13 cellular contexts compared by ENCODE assay signal in the genomic region with DNA sequence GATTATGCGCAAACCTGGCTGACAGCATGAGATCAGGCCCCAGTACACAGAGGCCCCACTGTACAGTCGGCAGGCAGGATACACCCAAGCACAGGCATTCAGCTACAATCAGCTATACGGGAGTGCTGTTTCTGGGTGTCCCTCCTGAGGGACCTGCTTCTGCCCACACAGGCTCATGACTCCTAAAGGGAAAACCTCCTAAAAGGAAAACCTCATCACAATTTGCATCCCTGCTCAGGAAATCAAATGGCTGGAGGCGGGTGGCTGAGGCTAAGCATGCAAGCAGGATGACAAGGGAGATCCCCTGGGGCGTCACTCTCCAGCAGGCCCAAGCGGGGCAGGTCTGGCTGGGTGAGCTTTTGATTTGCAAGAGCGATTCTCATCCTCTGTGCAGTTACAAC.
DNase-seq lines count a peak whose midpoint lies in the region; ATAC-seq, FAIRE-seq and TF ChIP-seq lines count a peak whose summit lies in the region.
"Had no signal": no experiment of that assay in that cellular context is flagged by ENCODE, and none has a peak within 500 bp of the region (broad histone marks: within the 10 kb centered on the region; RNA-seq: fewer than 3 reads in every experiment).

No MANE protein-coding gene starts in this region.

- DNase-seq in Karpas-422 (peak; percentile 50), naive B cell (peak; percentile 23), GM12892 (ENCODE audit: insufficient read length) (no peak), immature natural killer cell (no peak), sigmoid colon (no peak)
- DNase-seq: activated effector memory CD4-positive, alpha-beta T cell treated with anti-CD3 and anti-CD28 coated beads, Interleukin-2, amount 50 U/mL, for 16 hours; NCI-H2029; T-cell; upper lobe of left lung had no signal

- FAIRE-seq in GM12892 (lab: Jason Lieb, UNC), result no peak
- FAIRE-seq: endometrium had no signal

- H3K36me3 Mint-ChIP-seq in naive B cell, result peaks cover 0 to 15% of the 10 kb centered on the region in 2 donors
- H3K36me3 Mint-ChIP-seq in immature natural killer cell, result peaks cover 23 to 30% (median 25%) of the 10 kb centered on the region in 3 donors

- H3K27me3 Mint-ChIP-seq in naive B cell, result no peaks in the 10 kb centered on the region
- peaks cover 0 to 6% (median 0%) of the 10 kb centered on the region in 3 donors for H3K27me3 Mint-ChIP-seq in immature natural killer cell (ENCODE audit: low read depth in 3 of 3)
- H3K27me3 Mint-ChIP-seq: T-cell had no signal

- H4K20me1 ChIP-seq in Karpas-422 (ENCODE audit: insufficient read depth, low read depth, low read length), result no peaks in the 10 kb centered on the region

- peaks cover 23 to 31% (median 25%) of the 10 kb centered on the region in 3 donors for H3K4me1 Mint-ChIP-seq in naive B cell
- H3K4me1 Mint-ChIP-seq in immature natural killer cell, result peaks cover 6 to 8% of the 10 kb centered on the region in 2 donors

- H3K27me3 ChIP-seq in Karpas-422 (ENCODE audit: low read length), result no peaks in the 10 kb centered on the region
- H3K27me3 ChIP-seq in sigmoid colon, result no peaks in the 10 kb centered on the region
- H3K27me3 ChIP-seq: upper lobe of left lung had no signal

- H3K36me3 ChIP-seq in Karpas-422 (ENCODE audit: insufficient read depth, low read length) (no peaks in the 10 kb centered on the region), sigmoid colon (peaks cover 0 to 12% (median 1%) of the 10 kb centered on the region in 4 donors)

- H3K4me3 Mint-ChIP-seq in naive B cell, result peak overlapping the region in 5 of 8 donors; percentile 51 to 83 (median 75)
- H3K4me3 Mint-ChIP-seq in immature natural killer cell, result no peak overlapping the region
- H3K4me3 Mint-ChIP-seq: T-cell had no signal

- no peaks in the 10 kb centered on the region for H3K79me2 ChIP-seq in Karpas-422 (ENCODE audit: low read length)

- H2AFZ ChIP-seq in Karpas-422 (ENCODE audit: low read length), result no peak overlapping the region

- intact Hi-C loops in sigmoid colon (cut with DNase I), result no loop called here

- no peak overlapping the region for H3K4me3 ChIP-seq in Karpas-422 (ENCODE audit: low read length)
- H3K4me3 ChIP-seq in sigmoid colon, result no peak overlapping the region
- H3K4me3 ChIP-seq: lung, upper lobe of left lung had no signal

- H3K4me1 ChIP-seq in Karpas-422 (ENCODE audit: low read length) (peaks cover 11% of the 10 kb centered on the region), sigmoid colon (peaks cover 0 to 10% (median 3%) of the 10 kb centered on the region in 4 donors)
- H3K4me1 ChIP-seq: upper lobe of left lung had no signal

- 84 to 93% methylated on average over 7 of the region's 7 CpGs for WGBS in sigmoid colon, 2 donors

- H3K9me3 ChIP-seq in Karpas-422 (ENCODE audit: low read length), result no peaks in the 10 kb centered on the region
- H3K9me3 ChIP-seq in sigmoid colon, result no peaks in the 10 kb centered on the region
- H3K9me3 ChIP-seq: upper lobe of left lung had no signal

- H3K9me3 Mint-ChIP-seq in naive B cell (no peaks in the 10 kb centered on the region), immature natural killer cell (no peaks in the 10 kb centered on the region)
- H3K9me3 Mint-ChIP-seq: T-cell had no signal

- no peaks in the 10 kb centered on the region for H3K9me2 ChIP-seq in Karpas-422 (replicated peaks; ENCODE audit: insufficient read depth, low read length)

- no peak for TF ChIP-seq POLR2A in GM12892 (IDR thresholded peaks at IDR 0.05; ENCODE audit: low read depth, low read length)
- TF ChIP-seq POLR2A in sigmoid colon (IDR thresholded peaks at IDR 0.05), result no peak

- TF ChIP-seq CTCF in sigmoid colon (IDR thresholded peaks at IDR 0.05), result no peak

- H3K27ac ChIP-seq in Karpas-422 (ENCODE audit: low read length), result no peak overlapping the region
- H3K27ac ChIP-seq in sigmoid colon, result no peak overlapping the region
- H3K27ac ChIP-seq: upper lobe of left lung had no signal

- no peak for TF ChIP-seq EP300 in sigmoid colon (IDR thresholded peaks at IDR 0.05)

- H3K4me2 ChIP-seq in Karpas-422 (ENCODE audit: low read depth, low read length, poor library complexity, severe bottlenecking), result no peak overlapping the region

- H3K9ac ChIP-seq in Karpas-422 (ENCODE audit: low read length), result no peak overlapping the region

- ATAC-seq in GM18907 (IDR thresholded peaks at IDR 0.05; ENCODE audit: unreplicated experiment), result peak; percentile 81
- peak; percentile 65 for ATAC-seq in GM21825 (IDR thresholded peaks at IDR 0.05; ENCODE audit: unreplicated experiment)
- peak; percentile 86 to 88 for ATAC-seq in naive B cell (ENCODE audit: low read depth in 2 of 2)
- ATAC-seq: T-cell had no signal

- peak overlapping the region in 4 of 6 donors; percentile 2 to 67 (median 48) for H3K27ac Mint-ChIP-seq in naive B cell
- peak overlapping the region in 1 of 6 donors; percentile 13 for H3K27ac Mint-ChIP-seq in immature natural killer cell
- H3K27ac Mint-ChIP-seq: T-cell had no signal

Comparison
In these comparisons a context has a peak if more than half of its experiments do, and no peak if none do; other contexts are left out.
1. DNase-seq: peak in Karpas-422 (single experiment) and naive B cell (single experiment); none in GM12892 (single experiment), immature natural killer cell (0 of 3) and sigmoid colon (single experiment).
2. H3K4me3 Mint-ChIP-seq: peak in naive B cell (5 of 8); none in immature natural killer cell (0 of 5).
3. Peak in every context shown above with its lines, with median percentiles within 50 percentile points of each other: ATAC-seq.